ENCODE assay signal across 37 cellular contexts in genomic region chr13:42722883-42723539, GRCh38. TPM values are rescaled to one million over a fixed set of nuclear protein-coding genes. Genes with fewer than 3 reads are reported as not detected.
"Had no signal": no experiment of that assay in that cellular context is flagged by ENCODE, and none has a peak within 500 bp of the region (broad histone marks: within the 10 kb centered on the region; RNA-seq: fewer than 3 reads in every experiment).

No MANE protein-coding gene starts in this region.

- DNase-seq: activated B cell treated with CpG ODN at 0.5 μM for 24 hours; activated CD4-positive, alpha-beta memory T cell treated with anti-CD3 and anti-CD28 coated beads, Interleukin-2, amount 10 ng/mL, durations not matched to agents 7 days and 5 days; activated CD4-positive, alpha-beta T cell treated with anti-CD3 and anti-CD28 coated beads for 4 hours; activated CD4-positive, alpha-beta T cell treated with anti-CD3 and anti-CD28 coated beads, Interleukin-2, amount 10 ng/mL, durations not matched to agents 24 days and 14 days; activated CD4-positive, alpha-beta T cell treated with anti-CD3 and anti-CD28 coated beads, Interleukin-2, amount 50 U/mL, for 1 hour; activated CD4-positive, alpha-beta T cell treated with anti-CD3 and anti-CD28 coated beads, Interleukin-2, amount 50 U/mL, for 4 hours; activated CD4-positive, CD25-positive, alpha-beta regulatory T cell treated with anti-CD3 and anti-CD28 coated beads, Interleukin-2, amount 50 U/mL, for 72 hours; activated CD8-positive, alpha-beta memory T cell treated with anti-CD3 and anti-CD28 coated beads for 24 hours; activated CD8-positive, alpha-beta memory T cell treated with anti-CD3 and anti-CD28 coated beads, Interleukin-2, amount 10 ng/mL, durations not matched to agents 7 days and 5 days; activated CD8-positive, alpha-beta memory T cell treated with anti-CD3 and anti-CD28 coated beads, Interleukin-2, amount 50 U/mL, for 48 hours; activated CD8-positive, alpha-beta T cell treated with anti-CD3 and anti-CD28 coated beads, Interleukin-2, amount 10 ng/mL, durations not matched to agents 7 days and 5 days; activated effector memory CD4-positive, alpha-beta T cell treated with Interleukin-2 at 50 U/mL for 16 hours; activated gamma-delta T cell; activated naive CD4-positive, alpha-beta T cell treated with anti-CD3 and anti-CD28 coated beads, Interleukin-2, amount 10 ng/mL, durations not matched to agents 7 days and 5 days; activated naive CD4-positive, alpha-beta T cell treated with Interleukin-2 at 50 U/mL for 16 hours; activated naive CD8-positive, alpha-beta T cell treated with anti-CD3 and anti-CD28 coated beads, Interleukin-2, amount 10 ng/mL, durations not matched to agents 7 days and 5 days; activated naive CD8-positive, alpha-beta T cell treated with anti-CD3 and anti-CD28 coated beads, Interleukin-2, amount 50 U/mL, for 24 hours; activated T-cell treated with anti-CD3 and anti-CD28 coated beads, Interleukin-2, amount 50 U/mL, for 4 hours; amygdala; anterior cingulate cortex; caudate nucleus; cerebellar nuclear complex; T-helper 1 cell; T-helper 2 cell; T-helper 9 cell had no signal

- H3K9me3 Mint-ChIP-seq: activated CD4-positive, alpha-beta memory T cell treated with anti-CD3 and anti-CD28 coated beads, Interleukin-2, amount 10 ng/mL, durations not matched to agents 7 days and 5 days; activated CD4-positive, alpha-beta T cell treated with anti-CD3 and anti-CD28 coated beads, Interleukin-2, amount 10 ng/mL, durations not matched to agents 24 days and 14 days; activated naive CD4-positive, alpha-beta T cell treated with anti-CD3 and anti-CD28 coated beads, Interleukin-2, amount 10 ng/mL, durations not matched to agents 7 days and 5 days; activated naive CD4-positive, alpha-beta T cell treated with anti-CD3 and anti-CD28 coated beads, Interleukin-2, amount 50 U/mL, for 24 hours; T-helper 1 cell treated with Interleukin-12 subunit alpha and Interleukin-12 subunit beta and Interleukin-4 antibody, amounts not matched to agents 30 μg/mL and 1 μg/mL, for 36 hours; T-helper 2 cell treated with Interferon-gamma antibody and Interleukin-4, amounts not matched to agents 5 μg/mL and 100 μg/mL, for 36 hours had no signal

- H3K36me3 ChIP-seq: ascending aorta, cardiac muscle cell had no signal

- H3K4me3 ChIP-seq: ascending aorta, cardiac muscle cell had no signal

- H3K4me3 Mint-ChIP-seq: activated B cell treated with CpG ODN at 0.5 μM for 24 hours; activated CD4-positive, alpha-beta memory T cell treated with anti-CD3 and anti-CD28 coated beads, Interleukin-2, amount 10 ng/mL, durations not matched to agents 7 days and 5 days; activated CD4-positive, alpha-beta T cell treated with anti-CD3 and anti-CD28 coated beads, Interleukin-2, amount 10 ng/mL, durations not matched to agents 24 days and 14 days; activated CD8-positive, alpha-beta memory T cell treated with anti-CD3 and anti-CD28 coated beads, Interleukin-2, amount 10 ng/mL, durations not matched to agents 7 days and 5 days; activated CD8-positive, alpha-beta T cell treated with anti-CD3 and anti-CD28 coated beads, Interleukin-2, amount 10 ng/mL, durations not matched to agents 7 days and 5 days; activated naive CD4-positive, alpha-beta T cell treated with anti-CD3 and anti-CD28 coated beads, Interleukin-2, amount 10 ng/mL, durations not matched to agents 7 days and 5 days; activated naive CD4-positive, alpha-beta T cell treated with anti-CD3 and anti-CD28 coated beads, Interleukin-2, amount 50 U/mL, for 24 hours; activated naive CD8-positive, alpha-beta T cell; activated naive CD8-positive, alpha-beta T cell treated with anti-CD3 and anti-CD28 coated beads, Interleukin-2, amount 10 ng/mL, durations not matched to agents 7 days and 5 days; activated naive CD8-positive, alpha-beta T cell treated with anti-CD3 and anti-CD28 coated beads, Interleukin-2, amount 50 U/mL, for 24 hours; activated T-cell treated with anti-CD3 and anti-CD28 coated beads, Interleukin-2, amount 50 U/mL, for 4 hours; brain; central memory CD8-positive, alpha-beta T cell; T-helper 1 cell treated with Interleukin-12 subunit alpha and Interleukin-12 subunit beta and Interleukin-4 antibody, amounts not matched to agents 30 μg/mL and 1 μg/mL, for 36 hours; T-helper 2 cell treated with Interferon-gamma antibody and Interleukin-4, amounts not matched to agents 5 μg/mL and 100 μg/mL, for 36 hours had no signal

- H3K9me3 ChIP-seq: ascending aorta had no signal

- H3K36me3 Mint-ChIP-seq: activated CD8-positive, alpha-beta memory T cell treated with anti-CD3 and anti-CD28 coated beads, Interleukin-2, amount 10 ng/mL, durations not matched to agents 7 days and 5 days; activated naive CD4-positive, alpha-beta T cell treated with anti-CD3 and anti-CD28 coated beads, Interleukin-2, amount 10 ng/mL, durations not matched to agents 7 days and 5 days; activated naive CD4-positive, alpha-beta T cell treated with anti-CD3 and anti-CD28 coated beads, Interleukin-2, amount 50 U/mL, for 24 hours; activated naive CD8-positive, alpha-beta T cell treated with anti-CD3 and anti-CD28 coated beads, Interleukin-2, amount 10 ng/mL, durations not matched to agents 7 days and 5 days; brain had no signal

- H3K27ac ChIP-seq: ascending aorta, cardiac muscle cell had no signal

- H3K27me3 Mint-ChIP-seq: activated naive CD4-positive, alpha-beta T cell treated with anti-CD3 and anti-CD28 coated beads, Interleukin-2, amount 10 ng/mL, durations not matched to agents 7 days and 5 days had no signal

- FAIRE-seq: bronchial epithelial cell, TTC549 had no signal

- H3K4me1 ChIP-seq: ascending aorta had no signal

- H3K27me3 ChIP-seq: ascending aorta, cardiac muscle cell had no signal

- H3K27ac Mint-ChIP-seq: activated B cell treated with CpG ODN at 0.5 μM for 24 hours; activated CD4-positive, alpha-beta memory T cell treated with anti-CD3 and anti-CD28 coated beads, Interleukin-2, amount 10 ng/mL, durations not matched to agents 7 days and 5 days; activated CD4-positive, alpha-beta T cell treated with anti-CD3 and anti-CD28 coated beads, Interleukin-2, amount 10 ng/mL, durations not matched to agents 24 days and 14 days; activated CD8-positive, alpha-beta memory T cell treated with anti-CD3 and anti-CD28 coated beads, Interleukin-2, amount 10 ng/mL, durations not matched to agents 7 days and 5 days; activated CD8-positive, alpha-beta T cell treated with anti-CD3 and anti-CD28 coated beads, Interleukin-2, amount 10 ng/mL, durations not matched to agents 7 days and 5 days; activated naive CD4-positive, alpha-beta T cell treated with anti-CD3 and anti-CD28 coated beads, Interleukin-2, amount 10 ng/mL, durations not matched to agents 7 days and 5 days; activated naive CD4-positive, alpha-beta T cell treated with anti-CD3 and anti-CD28 coated beads, Interleukin-2, amount 50 U/mL, for 24 hours; activated naive CD8-positive, alpha-beta T cell; activated naive CD8-positive, alpha-beta T cell treated with anti-CD3 and anti-CD28 coated beads, Interleukin-2, amount 10 ng/mL, durations not matched to agents 7 days and 5 days; activated naive CD8-positive, alpha-beta T cell treated with anti-CD3 and anti-CD28 coated beads, Interleukin-2, amount 50 U/mL, for 24 hours; activated T-helper 2 cell treated with anti-CD3 and anti-CD28 coated beads, Interferon-gamma antibody, Interleukin-2, Interleukin-4, amounts not matched to agents 10 μg/mL and 5 μg/mL and 100 μg/mL, durations not matched to agents 14 hours and 24 hours and 36 hours; brain; T-helper 1 cell treated with Interleukin-12 subunit alpha and Interleukin-12 subunit beta and Interleukin-4 antibody, amounts not matched to agents 30 μg/mL and 1 μg/mL, for 36 hours; T-helper 2 cell treated with Interferon-gamma antibody and Interleukin-4, amounts not matched to agents 5 μg/mL and 100 μg/mL, for 36 hours had no signal

- H3K4me1 Mint-ChIP-seq: activated B cell treated with CpG ODN at 0.5 μM for 24 hours; activated naive CD4-positive, alpha-beta T cell treated with anti-CD3 and anti-CD28 coated beads, Interleukin-2, amount 10 ng/mL, durations not matched to agents 7 days and 5 days; activated naive CD4-positive, alpha-beta T cell treated with anti-CD3 and anti-CD28 coated beads, Interleukin-2, amount 50 U/mL, for 24 hours; activated naive CD8-positive, alpha-beta T cell treated with anti-CD3 and anti-CD28 coated beads, Interleukin-2, amount 10 ng/mL, durations not matched to agents 7 days and 5 days; activated naive CD8-positive, alpha-beta T cell treated with anti-CD3 and anti-CD28 coated beads, Interleukin-2, amount 50 U/mL, for 24 hours; central memory CD8-positive, alpha-beta T cell had no signal

- ATAC-seq: activated CD8-positive, alpha-beta memory T cell treated with anti-CD3 and anti-CD28 coated beads, Interleukin-2, amount 10 ng/mL, durations not matched to agents 7 days and 5 days; activated CD8-positive, alpha-beta T cell treated with anti-CD3 and anti-CD28 coated beads, Interleukin-2, amount 10 ng/mL, durations not matched to agents 7 days and 5 days; activated naive CD8-positive, alpha-beta T cell treated with anti-CD3 and anti-CD28 coated beads, Interleukin-2, amount 50 U/mL, for 24 hours; activated T-cell treated with anti-CD3 and anti-CD28 coated beads, Interleukin-2, amount 50 U/mL, for 4 hours had no signal

RNA-seq across cellular contexts. Expression of gene FAM216B, which starts 58.4 kb away (rescaled TPM):
- total RNA-seq: activated B cell treated with CpG ODN at 0.5 μM for 24 hours; activated CD4-positive, alpha-beta memory T cell treated with anti-CD3 and anti-CD28 coated beads, Interleukin-2, amount 10 ng/mL, durations not matched to agents 7 days and 5 days; activated CD4-positive, alpha-beta T cell treated with anti-CD3 and anti-CD28 coated beads, Interleukin-2, amount 10 ng/mL, durations not matched to agents 24 days and 14 days; activated CD8-positive, alpha-beta memory T cell treated with anti-CD3 and anti-CD28 coated beads, Interleukin-2, amount 10 ng/mL, durations not matched to agents 7 days and 5 days; activated CD8-positive, alpha-beta T cell treated with anti-CD3 and anti-CD28 coated beads, Interleukin-2, amount 10 ng/mL, durations not matched to agents 7 days and 5 days; activated naive CD8-positive, alpha-beta T cell treated with anti-CD3 and anti-CD28 coated beads, Interleukin-2, amount 10 ng/mL, durations not matched to agents 7 days and 5 days; activated T-cell treated with anti-CD3 and anti-CD28 coated beads, Interleukin-2, amount 50 U/mL, for 4 hours; activated T-helper 2 cell treated with anti-CD3 and anti-CD28 coated beads, Interferon-gamma antibody, Interleukin-2, Interleukin-4, amounts not matched to agents 10 μg/mL and 5 μg/mL and 100 μg/mL, durations not matched to agents 14 hours and 24 hours and 36 hours; ascending aorta; bronchial epithelial cell; cardiac muscle cell; chondrocyte had no signal
- polyA plus RNA-seq: cardiac muscle cell had no signal
